Comparison of ENCODE assay signal across 22 cellular contexts in genomic region chr3:183268361-183268760, GRCh38. TPM values are rescaled to one million over a fixed set of nuclear protein-coding genes. Genes with fewer than 3 reads are reported as not detected.
DNase-seq lines count a peak whose midpoint lies in the region; ATAC-seq and TF ChIP-seq lines count a peak whose summit lies in the region.
"Had no signal": no experiment of that assay in that cellular context is flagged by ENCODE, and none has a peak within 500 bp of the region (broad histone marks: within the 10 kb centered on the region; RNA-seq: fewer than 3 reads in every experiment).

No MANE protein-coding gene starts in this region.

- peaks cover 49% of the 10 kb centered on the region for H3K4me1 ChIP-seq in GM23338 (ENCODE audit: insufficient read depth)
- peaks cover 31% of the 10 kb centered on the region for H3K4me1 ChIP-seq in mesendoderm (ENCODE audit: control insufficient read depth, low read depth, low read length)
- H3K4me1 ChIP-seq: BE2C had no signal

- H3K9me3 Mint-ChIP-seq in GM23338, result no peaks in the 10 kb centered on the region
- H3K9me3 Mint-ChIP-seq in activated T-helper 17 cell treated with anti-CD3 and anti-CD28 coated beads, Interleukin-2, amount 50 U/mL, for 72 hours, result no peaks in the 10 kb centered on the region
- H3K9me3 Mint-ChIP-seq: memory B cell; naive thymus-derived CD4-positive, alpha-beta T cell; T-helper 1 cell treated with Interleukin-12 subunit alpha and Interleukin-12 subunit beta and Interleukin-4 antibody, amounts not matched to agents 30 μg/mL and 1 μg/mL, for 36 hours had no signal

- no peaks in the 10 kb centered on the region for H3K36me3 ChIP-seq in GM23338 (ENCODE audit: insufficient read depth)
- no peaks in the 10 kb centered on the region for H3K36me3 ChIP-seq in mesendoderm (ENCODE audit: control insufficient read depth, insufficient read depth, low read length)
- H3K36me3 ChIP-seq: BE2C had no signal

- H3K27me3 ChIP-seq in GM23338 (ENCODE audit: insufficient read depth) (no peaks in the 10 kb centered on the region), mesendoderm (ENCODE audit: insufficient read depth, low read length, poor library complexity) (no peaks in the 10 kb centered on the region)
- H3K27me3 ChIP-seq: BE2C, SJCRH30 had no signal

- H3K4me3 ChIP-seq in GM23338 (no peak overlapping the region), mesendoderm (ENCODE audit: low read length) (no peak overlapping the region)
- H3K4me3 ChIP-seq: SJCRH30 had no signal

- peaks cover 26% of the 10 kb centered on the region for H3K4me1 Mint-ChIP-seq in GM23338
- peaks cover 11% of the 10 kb centered on the region for H3K4me1 Mint-ChIP-seq in activated T-helper 17 cell treated with anti-CD3 and anti-CD28 coated beads, Interleukin-2, amount 50 U/mL, for 72 hours
- H3K4me1 Mint-ChIP-seq: memory B cell had no signal

- peaks cover 8% of the 10 kb centered on the region for H3K79me1 ChIP-seq in mesendoderm (ENCODE audit: low read length)

- peaks cover 14% of the 10 kb centered on the region for H3K79me2 ChIP-seq in GM23338 (replicated peaks; ENCODE audit: insufficient read depth)
- H3K79me2 ChIP-seq in mesendoderm (ENCODE audit: control insufficient read depth, insufficient read depth, low read length), result no peaks in the 10 kb centered on the region
- H3K79me2 ChIP-seq: parathyroid adenoma had no signal

- H3K36me3 Mint-ChIP-seq in GM23338 (ENCODE audit: low read depth), result peaks cover 6% of the 10 kb centered on the region; the same call in 2 of the 3 replicates
- H3K36me3 Mint-ChIP-seq in activated T-helper 17 cell treated with anti-CD3 and anti-CD28 coated beads, Interleukin-2, amount 50 U/mL, for 72 hours (ENCODE audit: low read depth), result peaks cover 51% of the 10 kb centered on the region
- H3K36me3 Mint-ChIP-seq: activated CD8-positive, alpha-beta memory T cell treated with anti-CD3 and anti-CD28 coated beads, Interleukin-2, amount 10 ng/mL, durations not matched to agents 7 days and 5 days; memory B cell; naive thymus-derived CD4-positive, alpha-beta T cell had no signal

- H3K27ac Mint-ChIP-seq in GM23338, result peak overlapping the region; percentile 64
- H3K27ac Mint-ChIP-seq in activated T-helper 17 cell treated with anti-CD3 and anti-CD28 coated beads, Interleukin-2, amount 50 U/mL, for 72 hours, result peak overlapping the region; percentile 12
- H3K27ac Mint-ChIP-seq: activated CD8-positive, alpha-beta memory T cell treated with anti-CD3 and anti-CD28 coated beads, Interleukin-2, amount 10 ng/mL, durations not matched to agents 7 days and 5 days; memory B cell; naive thymus-derived CD4-positive, alpha-beta T cell; T-helper 1 cell treated with Interleukin-12 subunit alpha and Interleukin-12 subunit beta and Interleukin-4 antibody, amounts not matched to agents 30 μg/mL and 1 μg/mL, for 36 hours had no signal

- DNase-seq in NCI-H510A treated with DMSO at 0.1 percent for 48 hours (lab: John Stamatoyannopoulos, UW) (peak; percentile 39), NCI-H510A (lab: John Stamatoyannopoulos, UW) (no peak), GM23338 (ENCODE audit: low spot score) (peak; percentile 46), mesendoderm (peak; percentile 60), activated gamma-delta T cell (lab: John Stamatoyannopoulos, UW) (no peak), DMS114 treated with DMSO at 0.1 percent for 48 hours (lab: John Stamatoyannopoulos, UW; ENCODE audit: unreplicated experiment) (no peak)
- DNase-seq: activated CD8-positive, alpha-beta memory T cell treated with anti-CD3 and anti-CD28 coated beads, Interleukin-2, amount 10 ng/mL, durations not matched to agents 7 days and 5 days; activated naive CD4-positive, alpha-beta T cell treated with Interleukin-2 at 50 U/mL for 16 hours; BE2C; cortex of kidney; kidney; naive thymus-derived CD4-positive, alpha-beta T cell; NCI-H1105; NCI-H2171; NCI-H774; stimulated activated CD4-positive, alpha-beta T cell treated with anti-CD3 and anti-CD28 coated beads, Interleukin-2, amount 100 ng/mL, for 24 hours had no signal

- H3K9me2 ChIP-seq in GM23338 (ENCODE audit: insufficient read depth), result no peaks in the 10 kb centered on the region; the same call in 1 of the 2 replicates

- H4K5ac ChIP-seq in mesendoderm (ENCODE audit: low read length), result no peak overlapping the region

- no peak for TF ChIP-seq CTCF in GM23338 (conservative IDR thresholded peaks at IDR 0.05; ENCODE audit: low read depth in 2 of 2)

- H3K4me3 Mint-ChIP-seq in GM23338, result peak overlapping the region; percentile 19; the same call in 2 of the 3 replicates
- no peak overlapping the region for H3K4me3 Mint-ChIP-seq in activated T-helper 17 cell treated with anti-CD3 and anti-CD28 coated beads, Interleukin-2, amount 50 U/mL, for 72 hours
- H3K4me3 Mint-ChIP-seq: activated CD8-positive, alpha-beta memory T cell treated with anti-CD3 and anti-CD28 coated beads, Interleukin-2, amount 10 ng/mL, durations not matched to agents 7 days and 5 days; memory B cell; naive thymus-derived CD4-positive, alpha-beta T cell; T-helper 1 cell treated with Interleukin-12 subunit alpha and Interleukin-12 subunit beta and Interleukin-4 antibody, amounts not matched to agents 30 μg/mL and 1 μg/mL, for 36 hours had no signal

- no peak overlapping the region for H3K56ac ChIP-seq in mesendoderm (ENCODE audit: low read length)

- H2AFZ ChIP-seq in GM23338, result no peak overlapping the region
- H2AFZ ChIP-seq: parathyroid adenoma had no signal

- H3K9ac ChIP-seq in mesendoderm (ENCODE audit: low read length), result no peak overlapping the region
- H3K9ac ChIP-seq: parathyroid adenoma had no signal

- peak overlapping the region; percentile 6; the same call in 1 of the 2 replicates for H3K27ac ChIP-seq in GM23338 (ENCODE audit: low read depth)
- no peak overlapping the region for H3K27ac ChIP-seq in mesendoderm (ENCODE audit: low read depth, low read length)
- H3K27ac ChIP-seq: parathyroid adenoma, SJCRH30 had no signal

- no peak overlapping the region for H3K23ac ChIP-seq in mesendoderm (ENCODE audit: low read length)

- H3K4ac ChIP-seq in mesendoderm (ENCODE audit: low read depth, low read length), result no peak overlapping the region

- H2BK120ac ChIP-seq in mesendoderm (ENCODE audit: low read depth, low read length), result no peak overlapping the region

- peaks cover 2% of the 10 kb centered on the region for H3K27me3 Mint-ChIP-seq in GM23338 (ENCODE audit: insufficient read depth, low read depth, poor library complexity)
- H3K27me3 Mint-ChIP-seq in activated T-helper 17 cell treated with anti-CD3 and anti-CD28 coated beads, Interleukin-2, amount 50 U/mL, for 72 hours, result no peaks in the 10 kb centered on the region
- H3K27me3 Mint-ChIP-seq: activated CD8-positive, alpha-beta memory T cell treated with anti-CD3 and anti-CD28 coated beads, Interleukin-2, amount 10 ng/mL, durations not matched to agents 7 days and 5 days had no signal

- H3K4me2 ChIP-seq in GM23338 (peak overlapping the region; percentile 59; the same call in 1 of the 2 replicates), mesendoderm (ENCODE audit: low read length) (no peak overlapping the region)

- ATAC-seq in GM23338, result no peak
- no peak for ATAC-seq in activated T-helper 17 cell treated with anti-CD3 and anti-CD28 coated beads, Interleukin-2, amount 50 U/mL, for 72 hours (replicated peaks)
- no peak for ATAC-seq in HG03196 (IDR thresholded peaks at IDR 0.05; ENCODE audit: unreplicated experiment)
- ATAC-seq: activated CD8-positive, alpha-beta memory T cell treated with anti-CD3 and anti-CD28 coated beads, Interleukin-2, amount 10 ng/mL, durations not matched to agents 7 days and 5 days; naive thymus-derived CD4-positive, alpha-beta T cell had no signal

- WGBS in mesendoderm (ENCODE audit: extremely low coverage, insufficient coverage, low lambda C conversion rate), result no CpG with 5 or more reads among the region's 5 CpGs

- no peaks in the 10 kb centered on the region for H3F3A ChIP-seq in GM23338 (replicated peaks; ENCODE audit: low read depth)

- H3K18ac ChIP-seq in mesendoderm (ENCODE audit: low read length), result no peak overlapping the region

- no peak overlapping the region for H4K8ac ChIP-seq in mesendoderm (ENCODE audit: low read depth, low read length)

- no peaks in the 10 kb centered on the region for H4K20me1 ChIP-seq in GM23338 (replicated peaks; ENCODE audit: insufficient read depth)

- H2AK5ac ChIP-seq in mesendoderm (ENCODE audit: low read length), result no peak overlapping the region

- no peak overlapping the region for H2BK15ac ChIP-seq in mesendoderm (replicated peaks; ENCODE audit: low read depth)

- no peak overlapping the region for H2BK5ac ChIP-seq in mesendoderm (ENCODE audit: low read length)

RNA-seq across cellular contexts. Expression of gene B3GNT5, which starts 15.3 kb away (rescaled TPM):
- total RNA-seq in GM23338 (2014; rRNA removed; shearing (Covaris generic)), result 3.9 and 4.9 TPM in 2 replicates
- polyA plus RNA-seq in GM23338 (2016; fragmentation: Nextera tagmentation; extraction: Ambion mirVana), result 5.1 and 6.4 TPM in 2 replicates
- total RNA-seq in activated T-helper 17 cell treated with anti-CD3 and anti-CD28 coated beads, Interleukin-2, amount 50 U/mL, for 72 hours, result 1 to 10 TPM; 1.4 to 7.1 TPM
- 5.9 TPM for polyA plus RNA-seq in mesendoderm (2013, experiment 1 of 2)
- 5.5 TPM for polyA plus RNA-seq in mesendoderm (2013, experiment 2 of 2)
- polyA plus RNA-seq: naive thymus-derived CD4-positive, alpha-beta T cell had no signal

Comparison
In these comparisons a context has a peak if more than half of its experiments do, and no peak if none do; other contexts are left out.
1. DNase-seq: peak in NCI-H510A treated with DMSO at 0.1 percent for 48 hours (single experiment), GM23338 (single experiment) and mesendoderm (single experiment); none in NCI-H510A (single experiment), activated gamma-delta T cell (single experiment) and DMS114 treated with DMSO at 0.1 percent for 48 hours (single experiment).